Comparison of ENCODE assay signal across 8 cellular contexts in genomic region chr6:5671162-5671561, GRCh38.
DNase-seq lines count a peak whose midpoint lies in the region; ATAC-seq and TF ChIP-seq lines count a peak whose summit lies in the region.

No MANE protein-coding gene starts in this region.

- no peaks in the 10 kb centered on the region for H3K36me3 ChIP-seq in MG63

- peak; percentile 65 for ATAC-seq in GM21367 (IDR thresholded peaks at IDR 0.05; ENCODE audit: unreplicated experiment)
- no peak for ATAC-seq in HG03175 (IDR thresholded peaks at IDR 0.05; ENCODE audit: unreplicated experiment)

- DNase-seq in AML-193 (lab: John Stamatoyannopoulos, UW) (peak; percentile 99 to 100), SIG-M5 (lab: John Stamatoyannopoulos, UW) (peak; percentile 90), fibroblast of the aortic adventitia (ENCODE audit: low read depth) (peak; percentile 16), skeletal muscle cell (ENCODE audit: low read depth) (peak; percentile 57), DMS79 (lab: John Stamatoyannopoulos, UW) (no peak), MG63 (no peak)

- no peak for TF ChIP-seq CTCF in fibroblast of the aortic adventitia (IDR thresholded peaks at IDR 0.05; ENCODE audit: insufficient read depth, low read length)

- H3K4me3 ChIP-seq in fibroblast of the aortic adventitia (ENCODE audit: low read depth, low read length) (no peak overlapping the region), skeletal muscle cell (ENCODE audit: low read depth, low read length) (no peak overlapping the region), MG63 (no peak overlapping the region)

- H3K9me3 ChIP-seq in MG63, result no peaks in the 10 kb centered on the region

- H3K27me3 ChIP-seq in MG63, result no peaks in the 10 kb centered on the region

Comparison
In these comparisons a context has a peak if more than half of its experiments do, and no peak if none do; other contexts are left out.
1. DNase-seq: peak in AML-193 (2 of 2), SIG-M5 (single experiment), fibroblast of the aortic adventitia (single experiment) and skeletal muscle cell (single experiment); none in DMS79 (single experiment) and MG63 (single experiment).